ENCODE assay signal across 10 cellular contexts in genomic region chrX:56763556-56764152, GRCh38. TPM values are rescaled to one million over a fixed set of nuclear protein-coding genes. Genes with fewer than 3 reads are reported as not detected.
DNase-seq lines count a peak whose midpoint lies in the region; ATAC-seq, FAIRE-seq and TF ChIP-seq lines count a peak whose summit lies in the region.
"Had no signal": no experiment of that assay in that cellular context is flagged by ENCODE, and none has a peak within 500 bp of the region (broad histone marks: within the 10 kb centered on the region; RNA-seq: fewer than 3 reads in every experiment).

No MANE protein-coding gene starts in this region.

- peak overlapping the region; percentile 94 for H3K27ac Mint-ChIP-seq in activated CD4-positive, alpha-beta T cell treated with anti-CD3 and anti-CD28 coated beads, Interleukin-2, amount 10 ng/mL, durations not matched to agents 24 days and 14 days
- H3K27ac Mint-ChIP-seq in stimulated activated effector memory CD8-positive, alpha-beta T cell treated with anti-CD3 and anti-CD28 coated beads, Interleukin-12 subunit alpha, Interleukin-12 subunit beta, amount 100 ng/mL, for 72 hours, result peak overlapping the region; percentile 95

- ATAC-seq in gastroesophageal sphincter, result peak; percentile 52
- no peak for ATAC-seq in stimulated activated effector memory CD8-positive, alpha-beta T cell treated with anti-CD3 and anti-CD28 coated beads, Interleukin-12 subunit alpha, Interleukin-12 subunit beta, amount 100 ng/mL, for 72 hours

- no peak for FAIRE-seq in D721Med (lab: Jason Lieb, UNC)

- H3K27ac ChIP-seq in gastroesophageal sphincter, result peak overlapping the region in 2 of 4 donors; percentile 89 to 90
- H3K27ac ChIP-seq: A549, neutrophil had no signal

- H3K9me3 Mint-ChIP-seq in activated CD4-positive, alpha-beta T cell treated with anti-CD3 and anti-CD28 coated beads, Interleukin-2, amount 10 ng/mL, durations not matched to agents 24 days and 14 days, result no peaks in the 10 kb centered on the region
- H3K9me3 Mint-ChIP-seq in stimulated activated effector memory CD8-positive, alpha-beta T cell treated with anti-CD3 and anti-CD28 coated beads, Interleukin-12 subunit alpha, Interleukin-12 subunit beta, amount 100 ng/mL, for 72 hours, result no peaks in the 10 kb centered on the region

- TF ChIP-seq POLR2A in gastroesophageal sphincter (IDR thresholded peaks at IDR 0.05), result no peak

- peaks cover 0 to 5% of the 10 kb centered on the region in 2 donors for H3K36me3 ChIP-seq in gastroesophageal sphincter
- H3K36me3 ChIP-seq: neutrophil had no signal

- no peaks in the 10 kb centered on the region for H3K9me3 ChIP-seq in gastroesophageal sphincter
- H3K9me3 ChIP-seq: A549, neutrophil had no signal

- intact Hi-C loops in activated CD4-positive, alpha-beta T cell treated with anti-CD3 and anti-CD28 coated beads, Interleukin-2, amount 10 ng/mL, durations not matched to agents 24 days and 14 days (cut with micrococcal nuclease), result loop anchor here (5.0 to 10.0 kb wide), 5 partner anchors 361 to 1151 kb away; partner anchors contain the start of genes FAAH2, SPIN2B, ZXDA and ZXDB

- no peak for TF ChIP-seq EP300 in gastroesophageal sphincter (IDR thresholded peaks at IDR 0.05)

- H3K4me3 ChIP-seq in gastroesophageal sphincter, result no peak overlapping the region
- H3K4me3 ChIP-seq: A549 had no signal

- peaks cover 0 to 26% (median 20%) of the 10 kb centered on the region in 3 donors for H3K4me1 ChIP-seq in gastroesophageal sphincter

- H3K4me3 Mint-ChIP-seq in activated CD4-positive, alpha-beta T cell treated with anti-CD3 and anti-CD28 coated beads, Interleukin-2, amount 10 ng/mL, durations not matched to agents 24 days and 14 days, result peak overlapping the region; percentile 28
- peak overlapping the region; percentile 70 for H3K4me3 Mint-ChIP-seq in stimulated activated effector memory CD8-positive, alpha-beta T cell treated with anti-CD3 and anti-CD28 coated beads, Interleukin-12 subunit alpha, Interleukin-12 subunit beta, amount 100 ng/mL, for 72 hours

- no CpG with 5 or more reads among the region's 11 CpGs for WGBS in gastroesophageal sphincter (ENCODE audit: low coverage in 1 of 2), 2 donors

- no peaks in the 10 kb centered on the region for H3K27me3 Mint-ChIP-seq in activated CD4-positive, alpha-beta T cell treated with anti-CD3 and anti-CD28 coated beads, Interleukin-2, amount 10 ng/mL, durations not matched to agents 24 days and 14 days

- no peak for DNase-seq in activated CD4-positive, alpha-beta T cell treated with anti-CD3 and anti-CD28 coated beads, Interleukin-2, amount 10 ng/mL, durations not matched to agents 24 days and 14 days
- DNase-seq in activated CD4-positive, alpha-beta T cell treated with anti-CD3 and anti-CD28 coated beads for 1 hour, result no peak
- DNase-seq in activated CD4-positive, CD25-positive, alpha-beta regulatory T cell treated with anti-CD3 and anti-CD28 coated beads, Interleukin-2, amount 50 U/mL, for 72 hours, result peak; percentile 64
- DNase-seq in stimulated activated effector memory CD8-positive, alpha-beta T cell treated with anti-CD3 and anti-CD28 coated beads, Interleukin-12 subunit alpha, Interleukin-12 subunit beta, amount 100 ng/mL, for 72 hours (ENCODE audit: low spot score in 2 of 2), result no peak
- DNase-seq in NCI-H510A treated with DMSO at 0.1 percent for 48 hours (lab: John Stamatoyannopoulos, UW), result no peak
- no peak for DNase-seq in D721Med (ENCODE audit: insufficient read length, low spot score)
- no peak for DNase-seq in NCI-H1436 treated with DMSO at 0.1 percent for 48 hours (lab: John Stamatoyannopoulos, UW)

- peak in 1 of 4 experiments; percentile 55 for TF ChIP-seq CTCF in gastroesophageal sphincter (IDR thresholded peaks at IDR 0.05)
- no peak for TF ChIP-seq CTCF in D721Med (IDR thresholded peaks at IDR 0.05; ENCODE audit: insufficient read depth, missing control alignments)

- H3K36me3 Mint-ChIP-seq in activated CD4-positive, alpha-beta T cell treated with anti-CD3 and anti-CD28 coated beads, Interleukin-2, amount 10 ng/mL, durations not matched to agents 24 days and 14 days (ENCODE audit: low read depth), result peaks cover 5% of the 10 kb centered on the region
- peaks cover 12% of the 10 kb centered on the region for H3K36me3 Mint-ChIP-seq in stimulated activated effector memory CD8-positive, alpha-beta T cell treated with anti-CD3 and anti-CD28 coated beads, Interleukin-12 subunit alpha, Interleukin-12 subunit beta, amount 100 ng/mL, for 72 hours

- no peaks in the 10 kb centered on the region for H3K27me3 ChIP-seq in gastroesophageal sphincter
- H3K27me3 ChIP-seq: neutrophil had no signal

- H3K4me1 Mint-ChIP-seq in activated CD4-positive, alpha-beta T cell treated with anti-CD3 and anti-CD28 coated beads, Interleukin-2, amount 10 ng/mL, durations not matched to agents 24 days and 14 days, result peaks cover 46% of the 10 kb centered on the region
- H3K4me1 Mint-ChIP-seq in stimulated activated effector memory CD8-positive, alpha-beta T cell treated with anti-CD3 and anti-CD28 coated beads, Interleukin-12 subunit alpha, Interleukin-12 subunit beta, amount 100 ng/mL, for 72 hours, result peaks cover 41% of the 10 kb centered on the region

RNA-seq across cellular contexts. Expression of gene NBDY, which starts 34.6 kb away (rescaled TPM):
- total RNA-seq in activated CD4-positive, alpha-beta T cell treated with anti-CD3 and anti-CD28 coated beads, Interleukin-2, amount 10 ng/mL, durations not matched to agents 24 days and 14 days, result 29.8 and 29.9 TPM in 2 replicates
- 10 to 100 TPM in 3 of 4 donors, 1 to 10 TPM in 1; 6.6 to 16.0 (median 12.0) TPM for total RNA-seq in gastroesophageal sphincter
